ENCODE assay signal across 1 cellular context in the genomic region with DNA sequence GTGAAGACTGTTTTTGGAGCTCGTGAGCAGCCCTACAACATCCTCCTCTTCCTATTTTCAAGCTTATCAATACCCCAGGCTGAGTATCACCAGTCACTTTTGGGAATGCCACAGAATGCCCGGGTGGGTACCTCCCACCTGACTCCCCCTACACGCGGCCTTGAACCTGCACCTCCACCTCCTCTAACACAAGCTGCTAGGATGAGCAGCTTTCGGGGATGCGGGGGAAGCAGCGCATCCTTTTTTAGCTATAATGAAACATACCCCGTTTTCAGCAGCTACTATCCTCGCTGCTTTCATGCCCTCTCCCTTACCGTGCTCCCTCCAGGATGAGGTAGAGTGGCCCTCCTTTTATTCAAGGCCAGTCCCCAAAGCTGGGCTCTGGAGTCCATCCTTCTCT.
TF ChIP-seq lines count a peak whose summit lies in the region.

No MANE protein-coding gene starts in this region.

TF ChIP-seq in WTC11, 78 proteins besides CTCF, POLR2A, EP300 and RAD21 (continued from another document):
- TF ChIP-seq, protein P1, sequence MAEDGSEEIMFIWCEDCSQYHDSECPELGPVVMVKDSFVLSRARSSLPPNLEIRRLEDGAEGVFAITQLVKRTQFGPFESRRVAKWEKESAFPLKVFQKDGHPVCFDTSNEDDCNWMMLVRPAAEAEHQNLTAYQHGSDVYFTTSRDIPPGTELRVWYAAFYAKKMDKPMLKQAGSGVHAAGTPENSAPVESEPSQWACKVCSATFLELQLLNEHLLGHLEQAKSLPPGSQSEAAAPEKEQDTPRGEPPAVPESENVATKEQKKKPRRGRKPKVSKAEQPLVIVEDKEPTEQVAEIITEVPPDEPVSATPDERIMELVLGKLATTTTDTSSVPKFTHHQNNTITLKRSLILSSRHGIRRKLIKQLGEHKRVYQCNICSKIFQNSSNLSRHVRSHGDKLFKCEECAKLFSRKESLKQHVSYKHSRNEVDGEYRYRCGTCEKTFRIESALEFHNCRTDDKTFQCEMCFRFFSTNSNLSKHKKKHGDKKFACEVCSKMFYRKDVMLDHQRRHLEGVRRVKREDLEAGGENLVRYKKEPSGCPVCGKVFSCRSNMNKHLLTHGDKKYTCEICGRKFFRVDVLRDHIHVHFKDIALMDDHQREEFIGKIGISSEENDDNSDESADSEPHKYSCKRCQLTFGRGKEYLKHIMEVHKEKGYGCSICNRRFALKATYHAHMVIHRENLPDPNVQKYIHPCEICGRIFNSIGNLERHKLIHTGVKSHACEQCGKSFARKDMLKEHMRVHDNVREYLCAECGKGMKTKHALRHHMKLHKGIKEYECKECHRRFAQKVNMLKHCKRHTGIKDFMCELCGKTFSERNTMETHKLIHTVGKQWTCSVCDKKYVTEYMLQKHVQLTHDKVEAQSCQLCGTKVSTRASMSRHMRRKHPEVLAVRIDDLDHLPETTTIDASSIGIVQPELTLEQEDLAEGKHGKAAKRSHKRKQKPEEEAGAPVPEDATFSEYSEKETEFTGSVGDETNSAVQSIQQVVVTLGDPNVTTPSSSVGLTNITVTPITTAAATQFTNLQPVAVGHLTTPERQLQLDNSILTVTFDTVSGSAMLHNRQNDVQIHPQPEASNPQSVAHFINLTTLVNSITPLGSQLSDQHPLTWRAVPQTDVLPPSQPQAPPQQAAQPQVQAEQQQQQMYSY (CRISPR knock-in tag; IDR thresholded peaks at IDR 0.05), result no peak
- no peak for TF ChIP-seq SOX15 (CRISPR knock-in tag; IDR thresholded peaks at IDR 0.05)
- no peak for TF ChIP-seq GABPB1 (CRISPR knock-in tag; IDR thresholded peaks at IDR 0.05)
- TF ChIP-seq FOXK1 (CRISPR knock-in tag; IDR thresholded peaks at IDR 0.05), result no peak
